In the genomic region with DNA sequence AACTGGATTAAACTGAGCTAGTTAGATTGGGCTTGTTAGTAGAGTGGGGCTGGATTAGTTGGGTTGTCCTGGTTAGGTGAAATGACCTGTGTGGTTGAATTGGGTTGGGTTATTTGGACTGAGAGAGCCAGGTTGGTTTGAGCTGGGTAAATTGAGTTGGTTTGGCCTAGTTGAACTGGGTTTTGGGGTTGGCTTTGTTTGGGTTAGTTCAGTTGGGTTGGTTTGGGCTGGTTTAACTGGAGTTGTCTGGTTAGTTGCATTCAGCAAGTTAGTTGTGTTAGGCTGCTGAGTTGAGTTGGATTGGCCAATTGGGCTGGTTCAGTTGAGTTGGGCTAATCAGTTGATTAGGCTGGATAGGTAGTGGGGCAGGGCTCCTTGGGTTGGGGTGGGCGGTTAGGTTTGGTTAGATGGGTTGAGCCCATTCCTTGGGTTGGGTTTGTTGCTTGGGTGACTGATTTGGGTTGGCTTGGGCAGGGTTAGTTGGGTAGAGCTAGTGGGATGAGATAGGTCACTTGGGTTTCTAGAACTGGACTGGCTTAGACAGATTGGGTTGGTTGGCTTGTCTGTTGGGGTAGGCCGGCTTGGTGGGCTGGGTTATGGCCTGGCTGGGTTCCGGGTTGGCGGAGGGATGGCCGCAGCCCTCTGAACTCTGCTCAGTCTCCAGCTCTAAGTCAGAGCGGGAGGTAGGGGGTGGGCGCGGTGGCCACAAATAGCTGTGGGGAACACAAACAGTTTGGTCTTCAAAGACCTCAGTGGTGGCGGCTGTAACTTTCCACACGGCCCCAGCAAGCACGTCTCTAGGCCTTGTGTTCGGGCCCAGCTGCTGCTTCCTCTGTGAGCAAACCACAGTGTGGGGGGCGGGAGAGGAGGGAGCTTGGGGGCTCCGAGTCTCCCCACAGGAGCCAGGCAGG, we compare ENCODE assay signal across 15 cellular contexts.
DNase-seq lines count a peak whose midpoint lies in the region; ATAC-seq and TF ChIP-seq lines count a peak whose summit lies in the region.
"Had no signal": no experiment of that assay in that cellular context is flagged by ENCODE, and none has a peak within 500 bp of the region (broad histone marks: within the 10 kb centered on the region; RNA-seq: fewer than 3 reads in every experiment).

No MANE protein-coding gene starts in this region.

- intact Hi-C loops in mucosa of descending colon (cut with DNase I, micrococcal nuclease): no loop called here
- intact Hi-C loops in mammary epithelial cell (cut with micrococcal nuclease): no loop called here

- H3K9me3 ChIP-seq in mucosa of descending colon: no peaks in the 10 kb centered on the region
- no peaks in the 10 kb centered on the region for H3K9me3 ChIP-seq in thymus (ENCODE audit: control insufficient read depth)
- no peaks in the 10 kb centered on the region for H3K9me3 ChIP-seq in mammary epithelial cell (replicated peaks; ENCODE audit: insufficient read depth, low read length)
- H3K9me3 ChIP-seq: adrenal gland, BE2C had no signal

- H3K4me1 ChIP-seq in mucosa of descending colon (ENCODE audit: low read depth) (no peaks in the 10 kb centered on the region), thymus (ENCODE audit: control insufficient read depth, insufficient read depth, low read length) (peaks cover 66% of the 10 kb centered on the region), mammary epithelial cell (ENCODE audit: insufficient read depth, low read length) (no peaks in the 10 kb centered on the region)
- H3K4me1 ChIP-seq: adrenal gland, BE2C, right atrium auricular region had no signal

- H3K4me3 ChIP-seq in mucosa of descending colon: no peak overlapping the region
- no peak overlapping the region for H3K4me3 ChIP-seq in thymus (ENCODE audit: low read length)
- H3K4me3 ChIP-seq in mammary epithelial cell (replicated peaks in 1 of 3; ENCODE audit: insufficient read depth in 1 of 3, low read depth in 2 of 3, low read length in 3 of 3): no peak overlapping the region
- H3K4me3 ChIP-seq: adrenal gland, right atrium auricular region had no signal

- H3K27ac ChIP-seq in thymus (ENCODE audit: low read depth) (peak overlapping the region; percentile 90), mammary epithelial cell (ENCODE audit: insufficient read depth, low read depth, low read length) (no peak overlapping the region)
- H3K27ac ChIP-seq: adrenal gland, HL-60, right atrium auricular region had no signal

- no TSS peak for BruUV-seq in mammary epithelial cell (replicated peaks; lab: Mats Ljungman, UMichigan)

- CTCF ChIA-PET in mammary epithelial cell (lab: Charles Lee; ENCODE audit: low non-redundant PET): no interaction called here

- H3K27me3 ChIP-seq in thymus (ENCODE audit: control insufficient read depth, insufficient read depth) (no peaks in the 10 kb centered on the region), mammary epithelial cell (ENCODE audit: insufficient read depth, low read length) (no peaks in the 10 kb centered on the region)
- H3K27me3 ChIP-seq: adrenal gland, BE2C, right atrium auricular region had no signal

- no peak overlapping the region for H2AFZ ChIP-seq in mammary epithelial cell (ENCODE audit: low read depth, low read length)

- no peaks in the 10 kb centered on the region for H3K36me3 ChIP-seq in mucosa of descending colon (ENCODE audit: low read depth)
- no peaks in the 10 kb centered on the region for H3K36me3 ChIP-seq in thymus (ENCODE audit: control insufficient read depth, insufficient read depth)
- H3K36me3 ChIP-seq in mammary epithelial cell (ENCODE audit: insufficient read depth, low read length): no peaks in the 10 kb centered on the region
- H3K36me3 ChIP-seq: adrenal gland, BE2C, right atrium auricular region had no signal

- H4K20me1 ChIP-seq in mammary epithelial cell (ENCODE audit: insufficient read depth, low read length): no peaks in the 10 kb centered on the region

- dilution Hi-C loops in mammary epithelial cell (cut with HindIII; ENCODE audit: low sequenced_read_pairs): no loop called here

- no peak overlapping the region for H3K4me2 ChIP-seq in mammary epithelial cell (ENCODE audit: insufficient read depth, low read depth, low read length)

- TF ChIP-seq CTCF in mucosa of descending colon (IDR thresholded peaks at IDR 0.05) (no peak), mammary epithelial cell (conservative IDR thresholded peaks at IDR 0.05 in 1 of 2, IDR thresholded peaks at IDR 0.05 in 1 of 2; ENCODE audit: extremely low read depth in 1 of 2, insufficient read depth in 1 of 2, low read depth in 1 of 2, low read length in 2 of 2) (no peak)

- 5% methylated on average over 14 of the region's 14 CpGs for WGBS in thymus
- 92% methylated on average over 7 of the region's 14 CpGs for WGBS in mammary epithelial cell (ENCODE audit: low coverage, missing lambda C conversion rate)

- no peak overlapping the region for H3K9ac ChIP-seq in mammary epithelial cell (ENCODE audit: insufficient read depth, low read length)

- ATAC-seq in mucosa of descending colon: peak; percentile 54
- no peak for ATAC-seq in HG02571 (IDR thresholded peaks at IDR 0.05; ENCODE audit: unreplicated experiment)

- DNase-seq in stimulated activated CD4-positive, alpha-beta T cell treated with anti-CD3 and anti-CD28 coated beads, Interleukin-15, amount 100 ng/mL, for 24 hours: peak; percentile 29
- no peak for DNase-seq in stimulated activated CD4-positive, alpha-beta T cell treated with anti-CD3 and anti-CD28 coated beads, Interleukin-4, amount 100 ng/mL, for 24 hours
- peak; percentile 56 for DNase-seq in activated CD8-positive, alpha-beta memory T cell treated with anti-CD3 and anti-CD28 coated beads, Interleukin-2, amount 50 U/mL, for 4 hours
- DNase-seq in mucosa of descending colon (peak in 2 of 3 donors; percentile 37 to 68), AG08396 (ENCODE audit: low spot score) (no peak), mammary epithelial cell (no peak)
- DNase-seq: adrenal gland, BE2C, hypothalamus, NCI-H1436, T-helper 9 cell had no signal

- no peaks in the 10 kb centered on the region for H3K79me2 ChIP-seq in mammary epithelial cell (ENCODE audit: insufficient read depth, low read length)

- in situ Hi-C loops in mammary epithelial cell (cut with MboI; ENCODE audit: low sequenced_read_pairs in 2 of 2): no loop called here

Comparison
In these comparisons a context has a peak if more than half of its experiments do, and no peak if none do; other contexts are left out.
1. DNase-seq: peak in stimulated activated CD4-positive, alpha-beta T cell treated with anti-CD3 and anti-CD28 coated beads, Interleukin-15, amount 100 ng/mL, for 24 hours (single experiment), activated CD8-positive, alpha-beta memory T cell treated with anti-CD3 and anti-CD28 coated beads, Interleukin-2, amount 50 U/mL, for 4 hours (single experiment) and mucosa of descending colon (2 of 3); none in stimulated activated CD4-positive, alpha-beta T cell treated with anti-CD3 and anti-CD28 coated beads, Interleukin-4, amount 100 ng/mL, for 24 hours (single experiment), AG08396 (single experiment) and mammary epithelial cell (single experiment).